ENCODE assay signal across 15 cellular contexts in genomic region chr13:21025539-21025938, GRCh38. TPM values are rescaled to one million over a fixed set of nuclear protein-coding genes. Genes with fewer than 3 reads are reported as not detected.
DNase-seq lines count a peak whose midpoint lies in the region; ATAC-seq, FAIRE-seq and TF ChIP-seq lines count a peak whose summit lies in the region.
"Had no signal": no experiment of that assay in that cellular context is flagged by ENCODE, and none has a peak within 500 bp of the region (broad histone marks: within the 10 kb centered on the region; RNA-seq: fewer than 3 reads in every experiment).

No MANE protein-coding gene starts in this region.

- peak overlapping the region; percentile 8 for H3K27ac Mint-ChIP-seq in astrocyte (ENCODE audit: unreplicated experiment)
- H3K27ac Mint-ChIP-seq in activated naive CD4-positive, alpha-beta T cell treated with anti-CD3 and anti-CD28 coated beads, Interleukin-2, amount 50 U/mL, for 72 hours = no peak overlapping the region
- H3K27ac Mint-ChIP-seq: B cell; CD4-positive, alpha-beta T cell; GM23338 had no signal

- no peaks in the 10 kb centered on the region for H3K27me3 Mint-ChIP-seq in astrocyte (ENCODE audit: low read depth, unreplicated experiment)
- H3K27me3 Mint-ChIP-seq: B cell; CD4-positive, alpha-beta T cell had no signal

- H3K4me1 ChIP-seq in right atrium auricular region (peaks cover 0 to 28% of the 10 kb centered on the region in 2 donors), left ventricle myocardium inferior (peaks cover 39% of the 10 kb centered on the region), astrocyte (ENCODE audit: insufficient read depth, low read length) (no peaks in the 10 kb centered on the region)

- peaks cover 90% of the 10 kb centered on the region for H3K79me2 ChIP-seq in astrocyte (ENCODE audit: insufficient read depth, low read length)

- no peak overlapping the region for H3K4me3 Mint-ChIP-seq in astrocyte (ENCODE audit: unreplicated experiment)
- H3K4me3 Mint-ChIP-seq: B cell; CD4-positive, alpha-beta T cell; GM23338 had no signal

- H3K4me2 ChIP-seq in astrocyte (ENCODE audit: low read length) = no peak overlapping the region
- H3K4me2 ChIP-seq: GM23338 had no signal

- TF ChIP-seq CTCF in right atrium auricular region (IDR thresholded peaks at IDR 0.05) (no peak), left ventricle myocardium inferior (IDR thresholded peaks at IDR 0.05; ENCODE audit: borderline replicate concordance) (no peak), astrocyte (IDR thresholded peaks at IDR 0.05; ENCODE audit: insufficient read depth, low read depth, low read length) (no peak)

- no peak overlapping the region for H2AFZ ChIP-seq in astrocyte (ENCODE audit: low read depth, low read length)
- H2AFZ ChIP-seq: GM23338 had no signal

- H3K9me3 Mint-ChIP-seq in astrocyte (ENCODE audit: unreplicated experiment) = no peaks in the 10 kb centered on the region
- H3K9me3 Mint-ChIP-seq in activated naive CD4-positive, alpha-beta T cell treated with anti-CD3 and anti-CD28 coated beads, Interleukin-2, amount 50 U/mL, for 72 hours = peaks cover 0 to 4% of the 10 kb centered on the region in 2 donors
- H3K9me3 Mint-ChIP-seq: GM23338 had no signal

- peaks cover 7% of the 10 kb centered on the region for H3K4me1 Mint-ChIP-seq in astrocyte (ENCODE audit: low read depth, unreplicated experiment)
- H3K4me1 Mint-ChIP-seq: B cell had no signal

- H3K4me3 ChIP-seq in right atrium auricular region (no peak overlapping the region), left ventricle myocardium inferior (no peak overlapping the region), astrocyte (ENCODE audit: insufficient read depth, low read depth, low read length) (no peak overlapping the region)
- H3K4me3 ChIP-seq: GM23338 had no signal

- H3K9me3 ChIP-seq in right atrium auricular region (no peaks in the 10 kb centered on the region), left ventricle myocardium inferior (replicated peaks) (no peaks in the 10 kb centered on the region), astrocyte (ENCODE audit: insufficient read depth, low read depth, low read length) (no peaks in the 10 kb centered on the region)

- H3K36me3 Mint-ChIP-seq in astrocyte (ENCODE audit: low read depth, unreplicated experiment) = peaks cover 5% of the 10 kb centered on the region
- H3K36me3 Mint-ChIP-seq in activated naive CD4-positive, alpha-beta T cell treated with anti-CD3 and anti-CD28 coated beads, Interleukin-2, amount 50 U/mL, for 72 hours = no peaks in the 10 kb centered on the region

- H3K9ac ChIP-seq in astrocyte (ENCODE audit: low read length) = no peak overlapping the region

- H3K27me3 ChIP-seq in right atrium auricular region (no peaks in the 10 kb centered on the region), left ventricle myocardium inferior (ENCODE audit: low read depth) (no peaks in the 10 kb centered on the region), astrocyte (ENCODE audit: insufficient read depth, low read length) (no peaks in the 10 kb centered on the region)

- no peak for ATAC-seq in activated naive CD4-positive, alpha-beta T cell treated with anti-CD3 and anti-CD28 coated beads, Interleukin-2, amount 50 U/mL, for 72 hours
- ATAC-seq: GM23338 had no signal

- H3K27ac ChIP-seq in right atrium auricular region (no peak overlapping the region), left ventricle myocardium inferior (replicated peaks) (no peak overlapping the region), astrocyte (ENCODE audit: low read depth, low read length) (no peak overlapping the region)

- H4K20me1 ChIP-seq in astrocyte (ENCODE audit: insufficient read depth, low read length) = peaks cover 66% of the 10 kb centered on the region

- DNase-seq in right atrium auricular region (ENCODE audit: low spot score) = peak; percentile 5
- DNase-seq in left ventricle myocardium inferior = no peak
- DNase-seq in astrocyte (ENCODE audit: low read depth) = no peak
- peak; percentile 9 for DNase-seq in mesenteric fat pad (ENCODE audit: low spot score)
- no peak for DNase-seq in pons (ENCODE audit: low spot score)
- no peak for DNase-seq in midbrain (lab: John Stamatoyannopoulos, UW)
- DNase-seq in activated naive CD4-positive, alpha-beta T cell treated with anti-CD3 and anti-CD28 coated beads, Interleukin-2, amount 50 U/mL, for 72 hours (ENCODE audit: low spot score in 2 of 2) = no peak
- DNase-seq: C1 segment of cervical spinal cord; CD4-positive, alpha-beta T cell; DMS79; H7 had no signal

- H3K36me3 ChIP-seq in right atrium auricular region (no peaks in the 10 kb centered on the region), left ventricle myocardium inferior (no peaks in the 10 kb centered on the region), astrocyte (ENCODE audit: insufficient read depth, low read length) (no peaks in the 10 kb centered on the region)

- intact Hi-C loops in left ventricle myocardium inferior (cut with micrococcal nuclease) = no loop called here

- FAIRE-seq in astrocyte (lab: Jason Lieb, UNC) = no peak
- FAIRE-seq: A204.1, GM12892 had no signal

RNA-seq across cellular contexts. Expression of gene LATS2, which starts 35.8 kb away (rescaled TPM):
- total RNA-seq in right atrium auricular region (10 to 100 TPM; 20.9 to 33.3 TPM), left ventricle myocardium inferior (20.2 TPM), astrocyte (46.3 and 46.7 TPM in 2 replicates), mesenteric fat pad (48.7 TPM)
- total RNA-seq in activated naive CD4-positive, alpha-beta T cell treated with anti-CD3 and anti-CD28 coated beads, Interleukin-2, amount 50 U/mL, for 72 hours = 1 to 10 TPM; 1.7 to 8.4 TPM

Comparison
In these comparisons a context has a peak if more than half of its experiments do, and no peak if none do; other contexts are left out.
1. DNase-seq: peak in right atrium auricular region (single experiment) and mesenteric fat pad (single experiment); none in left ventricle myocardium inferior (single experiment), astrocyte (single experiment), pons (single experiment), midbrain (single experiment) and activated naive CD4-positive, alpha-beta T cell treated with anti-CD3 and anti-CD28 coated beads, Interleukin-2, amount 50 U/mL, for 72 hours (0 of 2).